In genomic region chr11:93198221-93198650, GRCh38 we compare ENCODE assay signal across 8 cellular contexts. TPM values are rescaled to one million over a fixed set of nuclear protein-coding genes. Genes with fewer than 3 reads are reported as not detected.
DNase-seq lines count a peak whose midpoint lies in the region; ATAC-seq and TF ChIP-seq lines count a peak whose summit lies in the region.

No MANE protein-coding gene starts in this region.

- peak overlapping the region; percentile 84 to 93 for H3K4me3 Mint-ChIP-seq in activated T-cell treated with anti-CD3 and anti-CD28 coated beads, Interleukin-2, amount 50 U/mL, for 72 hours

- peak overlapping the region; percentile 82 for H2AFZ ChIP-seq in fibroblast of lung (ENCODE audit: low read length)
- peak overlapping the region; percentile 79 for H2AFZ ChIP-seq in trophoblast cell (ENCODE audit: insufficient read depth, low read length, poor library complexity)

- no peak for ATAC-seq in activated T-cell treated with anti-CD3 and anti-CD28 coated beads, Interleukin-2, amount 50 U/mL, for 72 hours (replicated peaks in 1 of 2)
- ATAC-seq in SK-N-SH treated with all-trans-retinoic acid at 6 μM for 48 hours (peak; percentile 11), GM18858 (IDR thresholded peaks at IDR 0.05; ENCODE audit: unreplicated experiment) (no peak)

- no peak for DNase-seq in activated T-cell treated with anti-CD3 and anti-CD28 coated beads, Interleukin-2, amount 50 U/mL, for 72 hours
- DNase-seq in activated T-cell treated with anti-CD3 and anti-CD28 coated beads, Interleukin-2, amount 50 U/mL, for 1 hour = no peak
- DNase-seq in fibroblast of lung (ENCODE audit: low read depth in 2 of 2) = peak; percentile 34 to 55
- peak in 1 of 2 donors; percentile 20 for DNase-seq in trophoblast cell
- DNase-seq in central memory CD4-positive, alpha-beta T cell = no peak
- no peak for DNase-seq in KBM-7

- no peaks in the 10 kb centered on the region for H3K36me3 ChIP-seq in fibroblast of lung (ENCODE audit: control insufficient read depth, insufficient read depth, low read length)
- no peaks in the 10 kb centered on the region for H3K36me3 ChIP-seq in trophoblast cell (ENCODE audit: control insufficient read depth in 1 of 2, insufficient read depth in 2 of 2, low read length in 2 of 2)

- H4K91ac ChIP-seq in trophoblast cell (ENCODE audit: low read depth, low read length) = no peak overlapping the region

- peak overlapping the region; percentile 88 for H3K27ac ChIP-seq in fibroblast of lung (ENCODE audit: insufficient read depth, low read length)
- no peak overlapping the region for H3K27ac ChIP-seq in trophoblast cell (ENCODE audit: low read depth, low read length)

- H3K4me2 ChIP-seq in fibroblast of lung (ENCODE audit: extremely low read depth, insufficient read depth, low read length) (peak overlapping the region; percentile 86), trophoblast cell (ENCODE audit: low read length) (peak overlapping the region; percentile 83)

- no peak overlapping the region for H3K18ac ChIP-seq in trophoblast cell (ENCODE audit: low read length)

- H3K23ac ChIP-seq in trophoblast cell (ENCODE audit: low read length) = no peak overlapping the region

- H3K4me3 ChIP-seq in fibroblast of lung (replicated peaks in 1 of 4; ENCODE audit: control extremely low read depth in 1 of 4, insufficient read depth in 1 of 4, low read depth in 3 of 4, low read length in 4 of 4) = peak overlapping the region; percentile 53 to 84 (median 68)
- H3K4me3 ChIP-seq in trophoblast cell (ENCODE audit: low read depth, low read length) = peak overlapping the region; percentile 96

- H3K4me1 Mint-ChIP-seq in activated T-cell treated with anti-CD3 and anti-CD28 coated beads, Interleukin-2, amount 50 U/mL, for 72 hours (ENCODE audit: low read depth) = peaks cover 21% of the 10 kb centered on the region

- H3K14ac ChIP-seq in trophoblast cell (ENCODE audit: low read length) = no peak overlapping the region

- peak overlapping the region; percentile 80 for H3K27ac Mint-ChIP-seq in activated T-cell treated with anti-CD3 and anti-CD28 coated beads, Interleukin-2, amount 50 U/mL, for 72 hours

- H3K79me2 ChIP-seq in fibroblast of lung (ENCODE audit: control insufficient read depth, insufficient read depth, low read length) = peaks cover 18% of the 10 kb centered on the region
- peaks cover 5% of the 10 kb centered on the region for H3K79me2 ChIP-seq in trophoblast cell (ENCODE audit: control insufficient read depth, insufficient read depth, low read length, poor library complexity)

- peaks cover 7% of the 10 kb centered on the region for H3K79me1 ChIP-seq in trophoblast cell (ENCODE audit: low read length)

- H3K4me1 ChIP-seq in fibroblast of lung (ENCODE audit: control insufficient read depth, extremely low read depth, insufficient read depth, low read length) = no peaks in the 10 kb centered on the region
- peaks cover 0 to 5% of the 10 kb centered on the region in 2 experiments for H3K4me1 ChIP-seq in trophoblast cell (ENCODE audit: control insufficient read depth in 1 of 2, insufficient read depth in 2 of 2, low read length in 2 of 2)

- no peak overlapping the region for H4K8ac ChIP-seq in trophoblast cell (ENCODE audit: low read depth, low read length)

- H2BK5ac ChIP-seq in trophoblast cell (ENCODE audit: low read depth, low read length, poor library complexity) = no peak overlapping the region

- H3K36me3 Mint-ChIP-seq in activated T-cell treated with anti-CD3 and anti-CD28 coated beads, Interleukin-2, amount 50 U/mL, for 72 hours (ENCODE audit: insufficient read depth in 2 of 2) = peaks cover 0 to 3% of the 10 kb centered on the region in 2 donors

- H2AK5ac ChIP-seq in trophoblast cell (ENCODE audit: low read length) = no peak overlapping the region

- no peak overlapping the region for H4K12ac ChIP-seq in trophoblast cell (ENCODE audit: low read depth, low read length)

- H3K27me3 ChIP-seq in fibroblast of lung (ENCODE audit: control insufficient read depth, insufficient read depth, low read length) (no peaks in the 10 kb centered on the region), trophoblast cell (ENCODE audit: insufficient read depth, low read length) (no peaks in the 10 kb centered on the region)

- no peak overlapping the region for H2BK120ac ChIP-seq in trophoblast cell (ENCODE audit: insufficient read depth, low read length, poor library complexity)

- no peaks in the 10 kb centered on the region for H3K9me3 Mint-ChIP-seq in activated T-cell treated with anti-CD3 and anti-CD28 coated beads, Interleukin-2, amount 50 U/mL, for 72 hours

- in situ Hi-C loops in KBM-7 (cut with MboI; ENCODE audit: low pct_unique_long_range_greater_than_20kb, low sequenced_read_pairs) = no loop called here

- peak overlapping the region; percentile 96 for H3K9ac ChIP-seq in fibroblast of lung (ENCODE audit: insufficient read depth, low read length)
- H3K9ac ChIP-seq in trophoblast cell (ENCODE audit: low read length) = no peak overlapping the region

- H2BK12ac ChIP-seq in trophoblast cell (ENCODE audit: low read length) = no peak overlapping the region

- H4K20me1 ChIP-seq in fibroblast of lung (ENCODE audit: control insufficient read depth, extremely low read depth, insufficient read depth, low read length) = no peaks in the 10 kb centered on the region

- H3K9me3 ChIP-seq in fibroblast of lung (ENCODE audit: control insufficient read depth, insufficient read depth, low read depth, low read length) (no peaks in the 10 kb centered on the region), trophoblast cell (ENCODE audit: insufficient read depth, low read depth, low read length) (peaks cover 2% of the 10 kb centered on the region)

- H3K4ac ChIP-seq in trophoblast cell (ENCODE audit: low read depth, low read length) = no peak overlapping the region

- TF ChIP-seq CTCF in fibroblast of lung (conservative IDR thresholded peaks at IDR 0.05 in 1 of 2, IDR thresholded peaks at IDR 0.05 in 1 of 2; ENCODE audit: low read depth in 1 of 2, low read length in 2 of 2) = no peak

- H3K27me3 Mint-ChIP-seq in activated T-cell treated with anti-CD3 and anti-CD28 coated beads, Interleukin-2, amount 50 U/mL, for 72 hours (ENCODE audit: low read depth) = peaks cover 7% of the 10 kb centered on the region

- WGBS in trophoblast cell (ENCODE audit: extremely low coverage, insufficient coverage, insufficient read length) = no CpG with 5 or more reads among the region's 9 CpGs

TF ChIP-seq in SK-N-SH treated with all-trans-retinoic acid at 6 μM for 48 hours, 23 proteins besides CTCF, POLR2A, EP300 and RAD21:
- TF ChIP-seq, protein P1, sequence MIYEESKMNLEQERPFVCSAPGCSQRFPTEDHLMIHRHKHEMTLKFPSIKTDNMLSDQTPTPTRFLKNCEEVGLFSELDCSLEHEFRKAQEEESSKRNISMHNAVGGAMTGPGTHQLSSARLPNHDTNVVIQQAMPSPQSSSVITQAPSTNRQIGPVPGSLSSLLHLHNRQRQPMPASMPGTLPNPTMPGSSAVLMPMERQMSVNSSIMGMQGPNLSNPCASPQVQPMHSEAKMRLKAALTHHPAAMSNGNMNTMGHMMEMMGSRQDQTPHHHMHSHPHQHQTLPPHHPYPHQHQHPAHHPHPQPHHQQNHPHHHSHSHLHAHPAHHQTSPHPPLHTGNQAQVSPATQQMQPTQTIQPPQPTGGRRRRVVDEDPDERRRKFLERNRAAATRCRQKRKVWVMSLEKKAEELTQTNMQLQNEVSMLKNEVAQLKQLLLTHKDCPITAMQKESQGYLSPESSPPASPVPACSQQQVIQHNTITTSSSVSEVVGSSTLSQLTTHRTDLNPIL (CRISPR knock-in tag; IDR thresholded peaks at IDR 0.05; ENCODE audit: low read depth) = no peak
TF ChIP-seq in SK-N-SH treated with all-trans-retinoic acid at 6 μM for 48 hours: peak in this region for 0.

RNA-seq across cellular contexts. Expression of gene SLC36A4, which starts 0.4 kb away (rescaled TPM):
- total RNA-seq in activated T-cell treated with anti-CD3 and anti-CD28 coated beads, Interleukin-2, amount 50 U/mL, for 72 hours = 10 to 100 TPM; 18.0 to 20.2 TPM
- 5.9 and 7.3 TPM in 2 replicates for total RNA-seq in fibroblast of lung
- polyA plus RNA-seq in fibroblast of lung = 17.8 and 22.7 TPM in 2 replicates
- polyA plus RNA-seq in fibroblast of lung (2012) = 13.2 and 13.4 TPM in 2 replicates
- polyA minus RNA-seq in fibroblast of lung (ENCODE audit: low replicate concordance) = 2.1 and 6.0 TPM in 2 replicates
- polyA plus RNA-seq in trophoblast cell (2013) = 21.5 and 22.9 TPM in 2 replicates

Comparison
In these comparisons a context has a peak if more than half of its experiments do, and no peak if none do; other contexts are left out.
1. DNase-seq: peak in fibroblast of lung (2 of 2); none in activated T-cell treated with anti-CD3 and anti-CD28 coated beads, Interleukin-2, amount 50 U/mL, for 72 hours (0 of 2), activated T-cell treated with anti-CD3 and anti-CD28 coated beads, Interleukin-2, amount 50 U/mL, for 1 hour (single experiment), central memory CD4-positive, alpha-beta T cell (single experiment) and KBM-7 (single experiment).